1 cellular context compared by ENCODE assay signal in genomic region chr22:20206709-20207215, GRCh38.
TF ChIP-seq lines count a peak whose summit lies in the region.

No MANE protein-coding gene starts in this region.

TF ChIP-seq in HEK293, 187 proteins besides CTCF, POLR2A, EP300 and RAD21 (continued from another document):
- no peak for TF ChIP-seq REST (tag by site-specific recombination; IDR thresholded peaks at IDR 0.05)
- TF ChIP-seq WT1 (tag by site-specific recombination; IDR thresholded peaks at IDR 0.05) = no peak
- TF ChIP-seq ZNF335 (tag by site-specific recombination; conservative IDR thresholded peaks at IDR 0.05) = peak; percentile 66
- no peak for TF ChIP-seq ZNF140 (tag by site-specific recombination; IDR thresholded peaks at IDR 0.05)
- no peak for TF ChIP-seq ZNF600 (tag by site-specific recombination; IDR thresholded peaks at IDR 0.05)
- TF ChIP-seq ZFHX2 (tag by site-specific recombination; conservative IDR thresholded peaks at IDR 0.05) = no peak
- peak; percentile 56; the same call in 1 of the 2 replicates for TF ChIP-seq BCL11B (tag by site-specific recombination; IDR thresholded peaks at IDR 0.05; ENCODE audit: low read depth)
- TF ChIP-seq ZBTB1 (tag by site-specific recombination; IDR thresholded peaks at IDR 0.05) = no peak
- peak; percentile 70; the same call in 1 of the 2 replicates for TF ChIP-seq KLF1 (tag by site-specific recombination; IDR thresholded peaks at IDR 0.05)
- TF ChIP-seq ZNF169 (tag by site-specific recombination; IDR thresholded peaks at IDR 0.05) = no peak
- TF ChIP-seq PRDM10 (tag by site-specific recombination; IDR thresholded peaks at IDR 0.05) = no peak
- TF ChIP-seq BCL6B (tag by site-specific recombination; IDR thresholded peaks at IDR 0.05) = no peak
- no peak for TF ChIP-seq PATZ1 (tag by site-specific recombination; IDR thresholded peaks at IDR 0.05)
- TF ChIP-seq KLF17 (tag by site-specific recombination; IDR thresholded peaks at IDR 0.05) = peak; percentile 58; the same call in 1 of the 2 replicates
- TF ChIP-seq ZNF518A (tag by site-specific recombination; conservative IDR thresholded peaks at IDR 0.05; ENCODE audit: low read depth) = no peak
- TF ChIP-seq HIC1 (tag by site-specific recombination; IDR thresholded peaks at IDR 0.05) = peak; percentile 10; the same call in 1 of the 2 replicates
- no peak for TF ChIP-seq OSR2 (tag by site-specific recombination; IDR thresholded peaks at IDR 0.05)
